1 cellular context compared by ENCODE assay signal in genomic region chr9:129054163-129054851, GRCh38.
TF ChIP-seq lines count a peak whose summit lies in the region.

No MANE protein-coding gene starts in this region.

TF ChIP-seq in IMR-90, 13 proteins besides CTCF, POLR2A, EP300 and RAD21:
- TF ChIP-seq RFX5 (IDR thresholded peaks at IDR 0.05; ENCODE audit: low read depth, low read length) (no peak), NFE2L2 (IDR thresholded peaks at IDR 0.05; ENCODE audit: low read depth, low read length) (no peak), RCOR1 (IDR thresholded peaks at IDR 0.05; ENCODE audit: insufficient replicate concordance, low read length) (no peak), BHLHE40 (IDR thresholded peaks at IDR 0.05; ENCODE audit: low read depth, low read length) (no peak), USF2 (IDR thresholded peaks at IDR 0.05; ENCODE audit: low read depth, low read length) (no peak), CHD1 (IDR thresholded peaks at IDR 0.05; ENCODE audit: low read depth, low read length) (no peak), MAFK (IDR thresholded peaks at IDR 0.05; ENCODE audit: low read depth, low read length) (no peak), MXI1 (IDR thresholded peaks at IDR 0.05; ENCODE audit: borderline replicate concordance, low read depth, low read length) (no peak), ELK1 (IDR thresholded peaks at IDR 0.05; ENCODE audit: borderline replicate concordance, low read depth, low read length) (no peak), SMC3 (IDR thresholded peaks at IDR 0.05; ENCODE audit: low read depth, low read length) (no peak), FOS (IDR thresholded peaks at IDR 0.05; ENCODE audit: low read depth, low read length) (no peak), CEBPB (IDR thresholded peaks at IDR 0.05; ENCODE audit: low read depth, low read length) (no peak), MAZ (IDR thresholded peaks at IDR 0.05; ENCODE audit: borderline replicate concordance, low read depth, low read length) (no peak)
TF ChIP-seq in IMR-90: peak in this region for 0.
